ENCODE assay signal across 22 cellular contexts in genomic region chr6:122028933-122029332, GRCh38.
"Had no signal": no experiment of that assay in that cellular context is flagged by ENCODE, and none has a peak within 500 bp of the region (broad histone marks: within the 10 kb centered on the region; RNA-seq: fewer than 3 reads in every experiment).

No MANE protein-coding gene starts in this region.

- DNase-seq: activated CD4-positive, alpha-beta memory T cell treated with anti-CD3 and anti-CD28 coated beads, Interleukin-2, amount 10 ng/mL, durations not matched to agents 7 days and 5 days; activated CD4-positive, alpha-beta T cell treated with anti-CD3 and anti-CD28 coated beads for 48 hours; activated CD8-positive, alpha-beta memory T cell treated with anti-CD3 and anti-CD28 coated beads, Interleukin-2, amount 10 ng/mL, durations not matched to agents 7 days and 5 days; activated naive CD4-positive, alpha-beta T cell; activated naive CD8-positive, alpha-beta T cell treated with anti-CD3 and anti-CD28 coated beads for 36 hours; activated T-cell treated with anti-CD3 and anti-CD28 coated beads, Interleukin-2, amount 50 U/mL, for 1 hour; amniotic stem cell; caudate nucleus; dorsolateral prefrontal cortex; left ventricle myocardium superior; naive thymus-derived CD4-positive, alpha-beta T cell; ovary; psoas muscle; right cardiac atrium; stimulated activated CD4-positive, alpha-beta T cell treated with anti-CD3 and anti-CD28 coated beads, Interleukin-15, amount 100 ng/mL, for 24 hours; stimulated activated CD4-positive, alpha-beta T cell treated with anti-CD3 and anti-CD28 coated beads, Interleukin-2, amount 100 ng/mL, for 48 hours had no signal

- H3K27ac ChIP-seq: dorsolateral prefrontal cortex, ovary, psoas muscle, tibial nerve, vagina had no signal

- H3K4me3 ChIP-seq: dorsolateral prefrontal cortex, ovary, psoas muscle, skin epidermis, tibial nerve, vagina had no signal

- H3K27me3 ChIP-seq: ovary, tibial nerve, vagina had no signal

- H3K9me3 ChIP-seq: ovary, psoas muscle, tibial nerve, vagina had no signal

- ATAC-seq: activated CD8-positive, alpha-beta memory T cell treated with anti-CD3 and anti-CD28 coated beads, Interleukin-2, amount 10 ng/mL, durations not matched to agents 7 days and 5 days; activated T-helper 17 cell treated with anti-CD3 and anti-CD28 coated beads, Interleukin-2, amount 50 U/mL, for 72 hours; left ventricle myocardium superior; naive thymus-derived CD4-positive, alpha-beta T cell; psoas muscle; right cardiac atrium; WTC11 had no signal

- H3K4me1 ChIP-seq: psoas muscle, tibial nerve, vagina had no signal

- FAIRE-seq: frontal cortex had no signal

- H3K36me3 ChIP-seq: ovary, tibial nerve, vagina had no signal
